Comparison of ENCODE assay signal across 13 cellular contexts in the genomic region with DNA sequence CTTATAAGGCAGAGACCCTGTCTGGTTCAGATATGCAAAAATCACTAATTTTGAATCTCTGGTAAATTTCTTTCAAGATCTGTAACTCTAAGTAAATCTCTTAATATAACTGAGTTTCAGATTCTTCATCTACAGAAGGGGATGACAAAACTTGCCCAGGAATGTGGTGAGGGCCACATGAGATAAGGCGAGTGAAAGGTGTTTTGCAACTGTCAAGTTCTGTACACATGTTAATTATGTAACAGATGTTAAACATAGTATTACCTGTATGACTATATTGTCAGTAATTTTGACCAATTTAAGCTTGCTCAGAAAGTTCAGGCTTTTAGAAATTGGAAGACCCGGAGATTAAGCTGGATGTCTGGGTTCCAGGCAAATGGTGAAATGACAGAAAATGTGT. TPM values are rescaled to one million over a fixed set of nuclear protein-coding genes. Genes with fewer than 3 reads are reported as not detected.
DNase-seq lines count a peak whose midpoint lies in the region; ATAC-seq and TF ChIP-seq lines count a peak whose summit lies in the region.
"Had no signal": no experiment of that assay in that cellular context is flagged by ENCODE, and none has a peak within 500 bp of the region (broad histone marks: within the 10 kb centered on the region; RNA-seq: fewer than 3 reads in every experiment).

No MANE protein-coding gene starts in this region.

- CTCF ChIA-PET in AG04450 (lab: Charles Lee): interaction anchor here (0.6 to 1.7 kb wide), 3 partner anchors 30 to 600 kb away, joined by 3 to 5 read pairs (median 3); no protein-coding TSS in a partner anchor

- H3K9me3 ChIP-seq in AG04450 (ENCODE audit: control insufficient read depth, insufficient read depth, low read length): no peaks in the 10 kb centered on the region
- H3K9me3 ChIP-seq in WERI-Rb-1 (ENCODE audit: severe bottlenecking): no peaks in the 10 kb centered on the region
- H3K9me3 ChIP-seq: BE2C had no signal

- POLR2A ChIA-PET in AG04450 (lab: Yijun Ruan, JAX): no interaction called here

- H3K4me3 ChIP-seq in AG04450 (ENCODE audit: low read depth, low read length) (peak overlapping the region; percentile 64), WERI-Rb-1 (ENCODE audit: low read depth, low read length) (peak overlapping the region; percentile 94), fibroblast of the aortic adventitia (ENCODE audit: low read depth, low read length) (peak overlapping the region; percentile 77)

- H3K9me3 Mint-ChIP-seq in osteocyte (ENCODE audit: unreplicated experiment): no peaks in the 10 kb centered on the region
- H3K9me3 Mint-ChIP-seq: activated naive CD8-positive, alpha-beta T cell treated with anti-CD3 and anti-CD28 coated beads, Interleukin-2, amount 10 ng/mL, durations not matched to agents 7 days and 5 days had no signal

- H3K27ac Mint-ChIP-seq in osteocyte (ENCODE audit: unreplicated experiment): peak overlapping the region; percentile 4
- H3K27ac Mint-ChIP-seq: activated naive CD8-positive, alpha-beta T cell treated with anti-CD3 and anti-CD28 coated beads, Interleukin-2, amount 10 ng/mL, durations not matched to agents 7 days and 5 days; stimulated activated effector memory CD8-positive, alpha-beta T cell treated with anti-CD3 and anti-CD28 coated beads, Interleukin-12 subunit alpha, Interleukin-12 subunit beta, amount 100 ng/mL, for 72 hours had no signal

- H3K36me3 ChIP-seq in WERI-Rb-1: peaks cover 3% of the 10 kb centered on the region; the same call in 1 of the 2 replicates
- H3K36me3 ChIP-seq: BE2C had no signal

- ATAC-seq in GM21515 (IDR thresholded peaks at IDR 0.05; ENCODE audit: unreplicated experiment) (no peak), GM21390 (IDR thresholded peaks at IDR 0.05; ENCODE audit: unreplicated experiment) (no peak)
- ATAC-seq: stimulated activated effector memory CD8-positive, alpha-beta T cell treated with anti-CD3 and anti-CD28 coated beads, Interleukin-12 subunit alpha, Interleukin-12 subunit beta, amount 100 ng/mL, for 72 hours had no signal

- H3K27me3 Mint-ChIP-seq in osteocyte (ENCODE audit: unreplicated experiment): no peaks in the 10 kb centered on the region

- H3K4me3 Mint-ChIP-seq in osteocyte (ENCODE audit: unreplicated experiment): peak overlapping the region; percentile 70
- H3K4me3 Mint-ChIP-seq: activated naive CD8-positive, alpha-beta T cell treated with anti-CD3 and anti-CD28 coated beads, Interleukin-2, amount 10 ng/mL, durations not matched to agents 7 days and 5 days; stimulated activated effector memory CD8-positive, alpha-beta T cell treated with anti-CD3 and anti-CD28 coated beads, Interleukin-12 subunit alpha, Interleukin-12 subunit beta, amount 100 ng/mL, for 72 hours had no signal

- TF ChIP-seq CTCF in AG04450 (IDR thresholded peaks at IDR 0.05; ENCODE audit: low read depth, low read length): no peak
- no peak for TF ChIP-seq CTCF in WERI-Rb-1 (IDR thresholded peaks at IDR 0.05; ENCODE audit: low read depth, low read length)
- no peak for TF ChIP-seq CTCF in fibroblast of the aortic adventitia (IDR thresholded peaks at IDR 0.05; ENCODE audit: insufficient read depth, low read length)
- no peak for TF ChIP-seq CTCF in osteocyte (IDR thresholded peaks at IDR 0.05)

- peaks cover 24% of the 10 kb centered on the region for H3K4me1 Mint-ChIP-seq in osteocyte (ENCODE audit: unreplicated experiment)
- H3K4me1 Mint-ChIP-seq: stimulated activated effector memory CD8-positive, alpha-beta T cell treated with anti-CD3 and anti-CD28 coated beads, Interleukin-12 subunit alpha, Interleukin-12 subunit beta, amount 100 ng/mL, for 72 hours had no signal

- H3K27me3 ChIP-seq in AG04450 (ENCODE audit: control insufficient read depth, insufficient read depth, low read length) (no peaks in the 10 kb centered on the region), WERI-Rb-1 (ENCODE audit: insufficient read depth, low read depth, severe bottlenecking) (no peaks in the 10 kb centered on the region)

- H3K27ac ChIP-seq in AG04450 (ENCODE audit: low read depth, low read length) (no peak overlapping the region), WERI-Rb-1 (no peak overlapping the region)

- peaks cover under 1% of the 10 kb centered on the region for H3K36me3 Mint-ChIP-seq in osteocyte (ENCODE audit: unreplicated experiment)
- H3K36me3 Mint-ChIP-seq: activated naive CD8-positive, alpha-beta T cell treated with anti-CD3 and anti-CD28 coated beads, Interleukin-2, amount 10 ng/mL, durations not matched to agents 7 days and 5 days; stimulated activated effector memory CD8-positive, alpha-beta T cell treated with anti-CD3 and anti-CD28 coated beads, Interleukin-12 subunit alpha, Interleukin-12 subunit beta, amount 100 ng/mL, for 72 hours had no signal

- DNase-seq in AG04450 (ENCODE audit: low read depth, low spot score) (no peak), WERI-Rb-1 (no peak), fibroblast of the aortic adventitia (ENCODE audit: low read depth) (no peak), osteocyte (ENCODE audit: extremely low spot score, unreplicated experiment) (no peak), T-helper 9 cell (no peak), activated gamma-delta T cell (lab: John Stamatoyannopoulos, UW) (no peak)
- DNase-seq: activated CD4-positive, CD25-positive, alpha-beta regulatory T cell; activated naive CD8-positive, alpha-beta T cell treated with anti-CD3 and anti-CD28 coated beads, Interleukin-2, amount 10 ng/mL, durations not matched to agents 7 days and 5 days; BE2C; NCI-H1048 had no signal

RNA-seq across cellular contexts. Expression of a gene that starts 0.5 kb away (rescaled TPM):
- polyA plus RNA-seq in AG04450 (2011; rRNA removed): 8.3 and 11.8 TPM in 2 replicates
- 3.5 and 4.1 TPM in 2 replicates for polyA minus RNA-seq in AG04450 (2011; rRNA and poly(A)+ RNA removed)
- total RNA-seq in fibroblast of the aortic adventitia (ENCODE audit: low replicate concordance) (3.0 and 7.8 TPM in 2 replicates), osteocyte (16.7 and 19.4 TPM in 2 replicates)
- total RNA-seq: activated naive CD8-positive, alpha-beta T cell treated with anti-CD3 and anti-CD28 coated beads, Interleukin-2, amount 10 ng/mL, durations not matched to agents 7 days and 5 days had no signal
